7 cellular contexts compared by ENCODE assay signal in genomic region chr4:8976466-8977128, GRCh38.
DNase-seq lines count a peak whose midpoint lies in the region; TF ChIP-seq lines count a peak whose summit lies in the region.
"Not testable (repeated sequence)": the region's sequence is repeated elsewhere in the genome, so short reads cannot be mapped to it uniquely, and the experiment has no call there.

No MANE protein-coding gene starts in this region.

- not testable (repeated sequence) for H3K27ac ChIP-seq in epithelial cell of prostate, parathyroid adenoma

- H2AFZ ChIP-seq in parathyroid adenoma: not testable (repeated sequence)

- H3K36me3 ChIP-seq in MG63; parathyroid adenoma (ENCODE audit: control insufficient read depth, insufficient read depth, low read length): not testable (repeated sequence)

- not testable (repeated sequence) for TF ChIP-seq CTCF in parathyroid adenoma (IDR thresholded peaks at IDR 0.05)

- DNase-seq in Daoy (ENCODE audit: low read depth) (peak; percentile 66), HT-29 (ENCODE audit: low spot score) (peak; percentile 75), MG63 (peak; percentile 5), RKO (ENCODE audit: low spot score) (peak; percentile 34), SIG-M5 treated with dmso at 0.1 percent for 504 hours (lab: John Stamatoyannopoulos, UW; ENCODE audit: unreplicated experiment) (peak; percentile 2), epithelial cell of prostate (ENCODE audit: low read depth, low spot score) (peak; percentile 12)

- not testable (repeated sequence) for H3K79me2 ChIP-seq in parathyroid adenoma

- not testable (repeated sequence) for H3K27me3 ChIP-seq in MG63; parathyroid adenoma (ENCODE audit: control insufficient read depth, insufficient read depth, low read length)

- peak overlapping the region; percentile 34 for H3K4me2 ChIP-seq in parathyroid adenoma (ENCODE audit: low read length)

- not testable (repeated sequence) for H3K4me3 ChIP-seq in MG63; parathyroid adenoma (ENCODE audit: low read depth, low read length)

- H3K9me3 ChIP-seq in MG63; parathyroid adenoma (ENCODE audit: control insufficient read depth, low read length): not testable (repeated sequence)

- not testable (repeated sequence) for H3K4me1 ChIP-seq in parathyroid adenoma

- not testable (repeated sequence) for H3K9ac ChIP-seq in parathyroid adenoma

Comparison
In these comparisons a context has a peak if more than half of its experiments do, and no peak if none do; other contexts are left out.
1. DNase-seq: peak in every context shown above with its lines; median percentile 75 in HT-29; 66 in Daoy; 34 in RKO; 12 in epithelial cell of prostate; 5 in MG63; 2 in SIG-M5 treated with dmso at 0.1 percent for 504 hours.